In genomic region chr4:17173300-17173699, GRCh38 we compare ENCODE assay signal across 13 cellular contexts.
A peak's percentile ranks its signal among the peaks of the same experiment; 100 is the strongest.
DNase-seq lines count a peak whose midpoint lies in the region; ATAC-seq and TF ChIP-seq lines count a peak whose summit lies in the region.
"Had no signal": no experiment of that assay in that cellular context is flagged by ENCODE, and none has a peak within 500 bp of the region (broad histone marks: within the 10 kb centered on the region; RNA-seq: fewer than 3 reads in every experiment).

No MANE protein-coding gene starts in this region.

- H3K4me1 ChIP-seq in right lobe of liver = no peaks in the 10 kb centered on the region

- TF ChIP-seq POLR2A in right lobe of liver (IDR thresholded peaks at IDR 0.05) = no peak

- WGBS in right lobe of liver (ENCODE audit: insufficient coverage, low coverage, low lambda C conversion rate, missing lambda C conversion rate) = 33% methylated on average over 5 of the region's 5 CpGs

- H3K36me3 ChIP-seq in right lobe of liver (no peaks in the 10 kb centered on the region), MG63 (no peaks in the 10 kb centered on the region)
- H3K36me3 ChIP-seq: ascending aorta, neutrophil had no signal

- H3K4me3 ChIP-seq in right lobe of liver (no peak overlapping the region), MG63 (no peak overlapping the region)
- H3K4me3 ChIP-seq: ascending aorta had no signal

- ATAC-seq in right lobe of liver = peak in 2 of 4 donors; percentile 33 to 36
- ATAC-seq: activated T-cell treated with anti-CD3 and anti-CD28 coated beads, Interleukin-2, amount 50 U/mL, for 4 hours; stimulated activated naive B cell treated with anti-CD40 and anti-IgM and Interleukin-4, amounts not matched to agents 10 μg/mL and 1 μg/mL and 100 μg/mL, for 72 hours had no signal

- DNase-seq in EL (peak; percentile 7), dermis blood vessel endothelial cell (peak; percentile 13), right lobe of liver (no peak), cerebellar cortex (ENCODE audit: low spot score) (no peak), NK-92 (lab: John Stamatoyannopoulos, UW; ENCODE audit: unreplicated experiment) (no peak), MG63 (no peak), foreskin melanocyte (no peak)
- DNase-seq: activated T-cell treated with anti-CD3 and anti-CD28 coated beads, Interleukin-2, amount 50 U/mL, for 4 hours; NCI-H2107; stimulated activated naive B cell treated with anti-CD40 and anti-IgM and Interleukin-4, amounts not matched to agents 10 μg/mL and 1 μg/mL and 100 μg/mL, for 72 hours had no signal

- H3K9me3 ChIP-seq in right lobe of liver (no peaks in the 10 kb centered on the region), MG63 (no peaks in the 10 kb centered on the region)
- H3K9me3 ChIP-seq: ascending aorta, neutrophil had no signal

- no peaks in the 10 kb centered on the region for H3K27me3 ChIP-seq in right lobe of liver
- H3K27me3 ChIP-seq in MG63 = no peaks in the 10 kb centered on the region
- H3K27me3 ChIP-seq: ascending aorta, neutrophil had no signal

- TF ChIP-seq CTCF in LNCAP (IDR thresholded peaks at IDR 0.05) (peak; percentile 17; the same call in 1 of the 2 replicates), right lobe of liver (IDR thresholded peaks at IDR 0.05) (peak in 3 of 4 donors; percentile 11 to 40 (median 27))

- H3K27ac ChIP-seq in right lobe of liver = no peak overlapping the region
- H3K27ac ChIP-seq: ascending aorta, neutrophil had no signal

- intact Hi-C loops in right lobe of liver (cut with DNase I) = no loop called here

Comparison
In these comparisons a context has a peak if more than half of its experiments do, and no peak if none do; other contexts are left out.
1. DNase-seq: peak in EL (single experiment) and dermis blood vessel endothelial cell (single experiment); none in right lobe of liver (0 of 3), cerebellar cortex (single experiment), NK-92 (single experiment), MG63 (single experiment) and foreskin melanocyte (single experiment).